Comparison of ENCODE assay signal across 17 cellular contexts in the genomic region with DNA sequence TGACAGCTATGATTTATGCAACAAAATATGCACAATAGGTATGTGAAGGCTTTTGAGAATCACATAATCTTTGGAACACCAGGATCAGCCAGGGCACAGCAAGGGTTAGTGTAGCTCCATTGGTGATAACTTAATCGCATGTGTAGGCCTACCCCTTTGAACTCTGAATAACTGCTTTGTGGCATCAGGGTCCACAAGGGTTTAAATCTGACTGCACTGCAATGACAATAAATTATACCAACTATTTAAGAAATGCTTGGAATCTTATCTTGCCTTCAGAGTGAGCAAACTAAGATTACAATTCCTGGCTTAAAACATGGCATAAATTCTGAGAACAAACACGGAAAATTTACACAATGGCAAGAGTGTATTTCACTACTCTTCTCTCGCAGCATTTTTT.
"Had no signal": no experiment of that assay in that cellular context is flagged by ENCODE, and none has a peak within 500 bp of the region (broad histone marks: within the 10 kb centered on the region; RNA-seq: fewer than 3 reads in every experiment).

No MANE protein-coding gene starts in this region.

- DNase-seq: activated CD4-positive, alpha-beta T cell treated with anti-CD3 and anti-CD28 coated beads, Interleukin-2, amount 50 U/mL, for 4 hours; activated gamma-delta T cell treated with Interleukin-2 at 50 U/mL for 16 hours; amniotic stem cell; effector memory CD8-positive, alpha-beta T cell; esophagus squamous epithelium; foreskin keratinocyte; left lung; right lobe of liver; stimulated activated CD4-positive, alpha-beta T cell treated with anti-CD3 and anti-CD28 coated beads, Interleukin-4, amount 100 ng/mL, for 24 hours; upper lobe of left lung had no signal

- H3K27me3 Mint-ChIP-seq: effector memory CD8-positive, alpha-beta T cell had no signal

- H3K36me3 Mint-ChIP-seq: activated naive CD4-positive, alpha-beta T cell treated with anti-CD3 and anti-CD28 coated beads, Interleukin-2, amount 50 U/mL, for 72 hours; stimulated activated effector memory CD8-positive, alpha-beta T cell treated with anti-CD3 and anti-CD28 coated beads, Interleukin-12 subunit alpha, Interleukin-12 subunit beta, amount 100 ng/mL, for 72 hours had no signal

- H3K27ac ChIP-seq: esophagus squamous epithelium, foreskin keratinocyte, left lung, prostate gland, right lobe of liver, thoracic aorta, upper lobe of left lung had no signal

- H3K27me3 ChIP-seq: esophagus squamous epithelium, foreskin keratinocyte, left lung, right lobe of liver, upper lobe of left lung had no signal

- ATAC-seq: activated naive CD4-positive, alpha-beta T cell treated with anti-CD3 and anti-CD28 coated beads, Interleukin-2, amount 50 U/mL, for 72 hours; effector memory CD8-positive, alpha-beta T cell; foreskin keratinocyte; left lung; right lobe of liver; stimulated activated effector memory CD8-positive, alpha-beta T cell treated with anti-CD3 and anti-CD28 coated beads, Interleukin-12 subunit alpha, Interleukin-12 subunit beta, amount 100 ng/mL, for 72 hours had no signal

- H3K4me2 ChIP-seq: smooth muscle cell had no signal

- H3K4me3 ChIP-seq: esophagus squamous epithelium, left lung, prostate gland, right lobe of liver, smooth muscle cell, upper lobe of left lung had no signal

- H3K4me1 Mint-ChIP-seq: neural crest cell; stimulated activated effector memory CD8-positive, alpha-beta T cell treated with anti-CD3 and anti-CD28 coated beads, Interleukin-12 subunit alpha, Interleukin-12 subunit beta, amount 100 ng/mL, for 72 hours had no signal

- H3K9me3 Mint-ChIP-seq: activated naive CD4-positive, alpha-beta T cell treated with anti-CD3 and anti-CD28 coated beads, Interleukin-2, amount 50 U/mL, for 72 hours; activated T-helper 1 cell treated with anti-CD3 and anti-CD28 coated beads, Interleukin-12 subunit alpha, Interleukin-12 subunit beta, Interleukin-2, Interleukin-4 antibody, amounts not matched to agents 30 ng/mL and 10 ng/mL and 1 ng/mL, durations not matched to agents 14 hours and 24 hours and 36 hours; effector memory CD8-positive, alpha-beta T cell; neural crest cell had no signal

- H3K27ac Mint-ChIP-seq: activated naive CD4-positive, alpha-beta T cell treated with anti-CD3 and anti-CD28 coated beads, Interleukin-2, amount 50 U/mL, for 72 hours; activated T-helper 1 cell treated with anti-CD3 and anti-CD28 coated beads, Interleukin-12 subunit alpha, Interleukin-12 subunit beta, Interleukin-2, Interleukin-4 antibody, amounts not matched to agents 30 ng/mL and 10 ng/mL and 1 ng/mL, durations not matched to agents 14 hours and 24 hours and 36 hours; effector memory CD8-positive, alpha-beta T cell; stimulated activated effector memory CD8-positive, alpha-beta T cell treated with anti-CD3 and anti-CD28 coated beads, Interleukin-12 subunit alpha, Interleukin-12 subunit beta, amount 100 ng/mL, for 72 hours had no signal

- H3K36me3 ChIP-seq: esophagus squamous epithelium, left lung, prostate gland, right lobe of liver, thoracic aorta, upper lobe of left lung had no signal

- H3K4me1 ChIP-seq: esophagus squamous epithelium, foreskin keratinocyte, left lung, prostate gland, right lobe of liver, upper lobe of left lung had no signal

- H3K4me3 Mint-ChIP-seq: activated T-helper 1 cell treated with anti-CD3 and anti-CD28 coated beads, Interleukin-12 subunit alpha, Interleukin-12 subunit beta, Interleukin-2, Interleukin-4 antibody, amounts not matched to agents 30 ng/mL and 10 ng/mL and 1 ng/mL, durations not matched to agents 14 hours and 24 hours and 36 hours; effector memory CD8-positive, alpha-beta T cell; neural crest cell; stimulated activated effector memory CD8-positive, alpha-beta T cell treated with anti-CD3 and anti-CD28 coated beads, Interleukin-12 subunit alpha, Interleukin-12 subunit beta, amount 100 ng/mL, for 72 hours had no signal

- H3K9me3 ChIP-seq: esophagus squamous epithelium, left lung, prostate gland, right lobe of liver, thoracic aorta, upper lobe of left lung had no signal
